15 cellular contexts compared by ENCODE assay signal in the genomic region with DNA sequence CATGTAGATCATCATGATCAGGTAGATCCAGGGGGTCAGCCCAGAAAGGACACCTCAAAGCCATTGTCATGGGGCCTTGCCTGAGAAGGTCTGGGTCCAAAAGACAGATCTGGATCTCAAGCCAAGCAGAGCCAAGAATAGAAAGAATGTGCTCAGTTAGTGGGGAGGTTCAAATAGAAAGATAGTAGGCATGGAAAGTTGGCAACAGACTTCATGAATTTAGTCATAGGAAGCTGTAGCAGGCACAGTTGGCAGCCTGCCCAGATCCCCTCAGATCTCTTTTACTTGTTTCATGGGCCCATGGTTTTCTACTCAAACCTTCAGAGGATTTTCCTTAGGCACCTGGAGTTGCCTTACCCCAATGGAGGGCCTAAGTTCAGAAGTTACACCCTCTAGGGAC.
DNase-seq lines count a peak whose midpoint lies in the region; ATAC-seq and TF ChIP-seq lines count a peak whose summit lies in the region.
"Had no signal": no experiment of that assay in that cellular context is flagged by ENCODE, and none has a peak within 500 bp of the region (broad histone marks: within the 10 kb centered on the region; RNA-seq: fewer than 3 reads in every experiment).

No MANE protein-coding gene starts in this region.

- no peak overlapping the region for H3K27ac Mint-ChIP-seq in CD4-positive, alpha-beta T cell
- H3K27ac Mint-ChIP-seq: natural killer cell treated with Interleukin-12 subunit alpha and Interleukin-12 subunit beta and Interleukin-15 and Interleukin-18, amount 100 ng/mL, for 72 hours had no signal

- no peaks in the 10 kb centered on the region for H3K36me3 Mint-ChIP-seq in CD4-positive, alpha-beta T cell (ENCODE audit: low read depth)
- H3K36me3 Mint-ChIP-seq: natural killer cell treated with Interleukin-12 subunit alpha and Interleukin-12 subunit beta and Interleukin-15 and Interleukin-18, amount 100 ng/mL, for 72 hours had no signal

- peak; percentile 37 for DNase-seq in Ammon's horn (ENCODE audit: low spot score)
- peak; percentile 72 for DNase-seq in HT1080 (ENCODE audit: low read depth)
- DNase-seq in RPMI7951 (ENCODE audit: low read depth): peak; percentile 84
- DNase-seq in fibroblast of villous mesenchyme (ENCODE audit: low read depth): peak; percentile 13
- no peak for DNase-seq in globus pallidus (ENCODE audit: low spot score)
- no peak for DNase-seq in NCI-H146 (lab: John Stamatoyannopoulos, UW)
- no peak for DNase-seq in CD4-positive, alpha-beta T cell
- DNase-seq: activated CD4-positive, alpha-beta T cell treated with anti-CD3 and anti-CD28 coated beads, Interleukin-2, amount 50 U/mL, for 4 hours; hippocampal formation; Peyer's patch; stimulated activated CD4-positive, alpha-beta T cell treated with anti-CD3 and anti-CD28 coated beads, Interleukin-1b, Interleukin-23, amount 100 ng/mL, for 48 hours had no signal

- H3K9me3 Mint-ChIP-seq in CD4-positive, alpha-beta T cell: no peaks in the 10 kb centered on the region

- H3K27me3 ChIP-seq in CD4-positive, alpha-beta T cell (ENCODE audit: control insufficient read depth, insufficient read depth, low read length): no peaks in the 10 kb centered on the region
- H3K27me3 ChIP-seq: Peyer's patch had no signal

- H3K4me3 Mint-ChIP-seq in CD4-positive, alpha-beta T cell: no peak overlapping the region
- H3K4me3 Mint-ChIP-seq: natural killer cell treated with Interleukin-12 subunit alpha and Interleukin-12 subunit beta and Interleukin-15 and Interleukin-18, amount 100 ng/mL, for 72 hours had no signal

- POLR2A ChIA-PET in CD4-positive, alpha-beta T cell (lab: Charles Lee): no interaction called here

- intact Hi-C loops in CD4-positive, alpha-beta T cell (cut with DNase I, micrococcal nuclease): no loop called here

- H3K27me3 Mint-ChIP-seq in CD4-positive, alpha-beta T cell: no peaks in the 10 kb centered on the region
- H3K27me3 Mint-ChIP-seq: natural killer cell treated with Interleukin-12 subunit alpha and Interleukin-12 subunit beta and Interleukin-15 and Interleukin-18, amount 100 ng/mL, for 72 hours had no signal

- H3K27ac ChIP-seq in CD4-positive, alpha-beta T cell (ENCODE audit: low read depth, low read length): no peak overlapping the region
- H3K27ac ChIP-seq: Peyer's patch, thoracic aorta had no signal

- H3K9me3 ChIP-seq in CD4-positive, alpha-beta T cell (ENCODE audit: control insufficient read depth, low read length): no peaks in the 10 kb centered on the region
- H3K9me3 ChIP-seq: Peyer's patch, thoracic aorta had no signal

- TF ChIP-seq CTCF in fibroblast of villous mesenchyme (IDR thresholded peaks at IDR 0.05; ENCODE audit: insufficient read depth, low read depth, low read length): no peak
- TF ChIP-seq CTCF in CD4-positive, alpha-beta T cell (IDR thresholded peaks at IDR 0.05): no peak

- CTCF ChIA-PET in CD4-positive, alpha-beta T cell (lab: Charles Lee): no interaction called here

- ATAC-seq in HG02571 (IDR thresholded peaks at IDR 0.05; ENCODE audit: unreplicated experiment): no peak
- ATAC-seq in CD4-positive, alpha-beta T cell (ENCODE audit: poor library complexity): no peak
- ATAC-seq: HepG2; natural killer cell treated with Interleukin-12 subunit alpha and Interleukin-12 subunit beta and Interleukin-15 and Interleukin-18, amount 100 ng/mL, for 72 hours had no signal

- H3K4me3 ChIP-seq in fibroblast of villous mesenchyme (ENCODE audit: low read depth, low read length): no peak overlapping the region
- H3K4me3 ChIP-seq: Peyer's patch, thoracic aorta had no signal

- H3K4me1 Mint-ChIP-seq in CD4-positive, alpha-beta T cell (ENCODE audit: low read depth): no peaks in the 10 kb centered on the region

Comparison
In these comparisons a context has a peak if more than half of its experiments do, and no peak if none do; other contexts are left out.
1. DNase-seq: peak in Ammon's horn (single experiment), HT1080 (single experiment), RPMI7951 (single experiment) and fibroblast of villous mesenchyme (single experiment); none in globus pallidus (single experiment), NCI-H146 (single experiment) and CD4-positive, alpha-beta T cell (0 of 10).